ENCODE assay signal across 15 cellular contexts in the genomic region with DNA sequence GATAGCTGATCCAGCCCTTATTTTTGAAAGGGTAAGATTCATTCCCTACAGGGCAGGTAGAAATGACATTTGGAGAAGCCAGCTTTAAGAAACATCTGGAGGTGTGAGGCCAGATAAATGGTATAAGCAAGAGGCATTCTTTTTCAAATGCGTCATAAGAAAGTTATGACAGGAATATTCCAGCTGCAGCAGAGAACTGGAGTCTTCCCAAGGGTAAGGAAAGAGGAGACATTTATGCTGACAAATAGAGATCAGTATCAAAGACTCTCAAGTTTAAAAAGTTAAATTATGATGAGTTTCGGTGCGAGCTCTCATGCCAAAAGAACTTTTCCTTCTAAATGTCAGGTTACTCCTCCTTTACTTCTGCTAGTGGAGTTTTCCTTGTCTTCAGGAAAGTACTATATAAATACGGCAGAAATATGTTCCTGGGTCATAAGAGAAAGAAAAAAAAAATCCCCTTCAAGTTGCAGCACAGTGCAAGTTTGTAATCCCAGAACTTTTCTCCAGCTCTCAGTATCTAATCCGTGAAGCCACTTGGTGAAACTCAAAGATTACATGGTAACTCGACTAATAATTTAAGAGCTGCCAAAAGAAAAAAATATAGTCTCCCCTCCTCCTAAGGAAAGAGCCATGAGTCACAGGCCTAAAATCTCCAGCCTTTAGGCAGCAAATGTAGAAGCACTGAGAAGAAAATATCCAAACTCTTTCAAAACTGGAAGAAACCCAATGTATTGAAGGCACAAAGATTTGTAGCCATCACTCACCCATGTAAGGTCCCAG.
A peak's percentile ranks its signal among the peaks of the same experiment; 100 is the strongest.
DNase-seq lines count a peak whose midpoint lies in the region; ATAC-seq and TF ChIP-seq lines count a peak whose summit lies in the region.
"Had no signal": no experiment of that assay in that cellular context is flagged by ENCODE, and none has a peak within 500 bp of the region (broad histone marks: within the 10 kb centered on the region; RNA-seq: fewer than 3 reads in every experiment).

No MANE protein-coding gene starts in this region.

- H3K36me3 Mint-ChIP-seq in nephron progenitor cell (ENCODE audit: low read depth): peaks cover under 1% of the 10 kb centered on the region
- H3K36me3 Mint-ChIP-seq: activated naive CD4-positive, alpha-beta T cell treated with anti-CD3 and anti-CD28 coated beads, Interleukin-2, amount 10 ng/mL, durations not matched to agents 7 days and 5 days had no signal

- DNase-seq in left ventricle myocardium inferior (no peak), Right ventricle myocardium superior (no peak), esophagus squamous epithelium (lab: John Stamatoyannopoulos, UW) (no peak), nephron progenitor cell (no peak), NCI-H1105 (lab: John Stamatoyannopoulos, UW) (no peak), HAP-1 (ENCODE audit: low spot score in 2 of 2) (no peak), islet precursor cell (no peak)
- DNase-seq in stimulated activated CD4-positive, alpha-beta T cell treated with anti-CD3 and anti-CD28 coated beads, Interleukin-15, amount 100 ng/mL, for 24 hours: no peak
- DNase-seq: 8988T; activated CD4-positive, alpha-beta memory T cell treated with anti-CD3 and anti-CD28 coated beads, Interleukin-2, amount 10 ng/mL, durations not matched to agents 7 days and 5 days; activated naive CD4-positive, alpha-beta T cell treated with anti-CD3 and anti-CD28 coated beads, Interleukin-2, amount 10 ng/mL, durations not matched to agents 7 days and 5 days; Calu3; cortex of kidney; NCI-H2227 treated with DMSO at 0.1 percent for 48 hours had no signal

- TF ChIP-seq POLR2A in esophagus squamous epithelium (IDR thresholded peaks at IDR 0.05): no peak

- H3K4me1 ChIP-seq in left ventricle myocardium inferior (no peaks in the 10 kb centered on the region), esophagus squamous epithelium (no peaks in the 10 kb centered on the region), HAP-1 (no peaks in the 10 kb centered on the region)

- H3K27me3 Mint-ChIP-seq in nephron progenitor cell (ENCODE audit: low read depth, poor library complexity): peaks cover 4% of the 10 kb centered on the region
- H3K27me3 Mint-ChIP-seq: activated CD4-positive, alpha-beta memory T cell treated with anti-CD3 and anti-CD28 coated beads, Interleukin-2, amount 10 ng/mL, durations not matched to agents 7 days and 5 days; activated naive CD4-positive, alpha-beta T cell treated with anti-CD3 and anti-CD28 coated beads, Interleukin-2, amount 10 ng/mL, durations not matched to agents 7 days and 5 days had no signal

- H3K4me3 Mint-ChIP-seq in nephron progenitor cell: no peak overlapping the region
- H3K4me3 Mint-ChIP-seq: activated CD4-positive, alpha-beta memory T cell treated with anti-CD3 and anti-CD28 coated beads, Interleukin-2, amount 10 ng/mL, durations not matched to agents 7 days and 5 days; activated naive CD4-positive, alpha-beta T cell treated with anti-CD3 and anti-CD28 coated beads, Interleukin-2, amount 10 ng/mL, durations not matched to agents 7 days and 5 days had no signal

- in situ Hi-C loops in HAP-1 (cut with MboI; ENCODE audit: low sequenced_read_pairs): no loop called here

- TF ChIP-seq CTCF in left ventricle myocardium inferior (IDR thresholded peaks at IDR 0.05; ENCODE audit: borderline replicate concordance) (no peak), esophagus squamous epithelium (IDR thresholded peaks at IDR 0.05) (no peak), nephron progenitor cell (IDR thresholded peaks at IDR 0.05) (no peak)

- intact Hi-C loops in left ventricle myocardium inferior (cut with micrococcal nuclease): no loop called here
- intact Hi-C loops in Right ventricle myocardium superior (cut with DNase I): no loop called here
- intact Hi-C loops in esophagus squamous epithelium (cut with DNase I): no loop called here

- H3K36me3 ChIP-seq in left ventricle myocardium inferior (no peaks in the 10 kb centered on the region), esophagus squamous epithelium (no peaks in the 10 kb centered on the region), HAP-1 (replicated peaks) (no peaks in the 10 kb centered on the region)

- peak overlapping the region; percentile 90 for H3K27ac Mint-ChIP-seq in nephron progenitor cell
- H3K27ac Mint-ChIP-seq: activated CD4-positive, alpha-beta memory T cell treated with anti-CD3 and anti-CD28 coated beads, Interleukin-2, amount 10 ng/mL, durations not matched to agents 7 days and 5 days; activated naive CD4-positive, alpha-beta T cell treated with anti-CD3 and anti-CD28 coated beads, Interleukin-2, amount 10 ng/mL, durations not matched to agents 7 days and 5 days had no signal

- H3K9me3 Mint-ChIP-seq in nephron progenitor cell: peaks cover under 1% of the 10 kb centered on the region
- H3K9me3 Mint-ChIP-seq: activated CD4-positive, alpha-beta memory T cell treated with anti-CD3 and anti-CD28 coated beads, Interleukin-2, amount 10 ng/mL, durations not matched to agents 7 days and 5 days; activated naive CD4-positive, alpha-beta T cell treated with anti-CD3 and anti-CD28 coated beads, Interleukin-2, amount 10 ng/mL, durations not matched to agents 7 days and 5 days had no signal

- H3K4me1 Mint-ChIP-seq in nephron progenitor cell: peaks cover 22% of the 10 kb centered on the region
- H3K4me1 Mint-ChIP-seq: activated CD4-positive, alpha-beta memory T cell treated with anti-CD3 and anti-CD28 coated beads, Interleukin-2, amount 10 ng/mL, durations not matched to agents 7 days and 5 days; activated naive CD4-positive, alpha-beta T cell treated with anti-CD3 and anti-CD28 coated beads, Interleukin-2, amount 10 ng/mL, durations not matched to agents 7 days and 5 days had no signal

- WGBS in esophagus squamous epithelium, 2 donors: 50 to 57% methylated on average over 6 of the region's 6 CpGs

- no peak for ATAC-seq in Right ventricle myocardium superior (ENCODE audit: poor library complexity)
- ATAC-seq: left lobe of liver had no signal

- H3K4me3 ChIP-seq in left ventricle myocardium inferior (no peak overlapping the region), esophagus squamous epithelium (no peak overlapping the region), HAP-1 (no peak overlapping the region)

- H3K9me3 ChIP-seq in left ventricle myocardium inferior (replicated peaks): no peaks in the 10 kb centered on the region
- H3K9me3 ChIP-seq in esophagus squamous epithelium: no peaks in the 10 kb centered on the region
- no peaks in the 10 kb centered on the region for H3K9me3 ChIP-seq in HAP-1

- H3K27me3 ChIP-seq in left ventricle myocardium inferior (ENCODE audit: low read depth): peaks cover 4% of the 10 kb centered on the region
- no peaks in the 10 kb centered on the region for H3K27me3 ChIP-seq in esophagus squamous epithelium
- no peaks in the 10 kb centered on the region for H3K27me3 ChIP-seq in HAP-1 (ENCODE audit: low read depth)

- peak overlapping the region; percentile 2 for H3K27ac ChIP-seq in left ventricle myocardium inferior (replicated peaks)
- H3K27ac ChIP-seq in esophagus squamous epithelium: peak overlapping the region in 3 of 4 donors; percentile 21 to 37 (median 25)
